In genomic region chr11:40186401-40187091, GRCh38 we compare ENCODE assay signal across 17 cellular contexts.
DNase-seq lines count a peak whose midpoint lies in the region; ATAC-seq and TF ChIP-seq lines count a peak whose summit lies in the region.
"Had no signal": no experiment of that assay in that cellular context is flagged by ENCODE, and none has a peak within 500 bp of the region (broad histone marks: within the 10 kb centered on the region; RNA-seq: fewer than 3 reads in every experiment).

No MANE protein-coding gene starts in this region.

- no peaks in the 10 kb centered on the region for H3K9me3 ChIP-seq in BE2C
- H3K9me3 ChIP-seq: testis had no signal

- no peaks in the 10 kb centered on the region for H3K9me3 Mint-ChIP-seq in brain
- peaks cover 11 to 14% of the 10 kb centered on the region in 2 donors for H3K9me3 Mint-ChIP-seq in effector memory CD8-positive, alpha-beta T cell

- TF ChIP-seq CTCF in BE2C (IDR thresholded peaks at IDR 0.05; ENCODE audit: low read depth, low read length) (no peak), brain (conservative IDR thresholded peaks at IDR 0.05) (no peak), GM13976 (IDR thresholded peaks at IDR 0.05; ENCODE audit: borderline replicate concordance, control extremely low read depth, extremely low read depth, insufficient read depth, missing control alignments) (no peak)

- peak overlapping the region in 3 of 5 experiments; percentile 62 to 96 (median 90) for H3K27ac Mint-ChIP-seq in brain
- no peak overlapping the region for H3K27ac Mint-ChIP-seq in effector memory CD8-positive, alpha-beta T cell
- H3K27ac Mint-ChIP-seq: activated CD4-positive, alpha-beta memory T cell treated with anti-CD3 and anti-CD28 coated beads for 36 hours; immature natural killer cell had no signal

- H3K27me3 Mint-ChIP-seq in brain, result no peaks in the 10 kb centered on the region
- H3K27me3 Mint-ChIP-seq in effector memory CD8-positive, alpha-beta T cell, result no peaks in the 10 kb centered on the region
- H3K27me3 Mint-ChIP-seq: activated CD4-positive, alpha-beta memory T cell treated with anti-CD3 and anti-CD28 coated beads for 36 hours had no signal

- DNase-seq in BE2C (peak; percentile 31), NCI-H1092 treated with DMSO at 0.1 percent for 48 hours (lab: John Stamatoyannopoulos, UW) (peak; percentile 69), midbrain (lab: John Stamatoyannopoulos, UW) (peak; percentile 80), GM13976 (ENCODE audit: low spot score) (no peak), COLO829 (ENCODE audit: low spot score) (no peak)
- DNase-seq in effector memory CD8-positive, alpha-beta T cell, result no peak
- DNase-seq: activated CD4-positive, alpha-beta memory T cell treated with anti-CD3 and anti-CD28 coated beads for 36 hours; DMS 273 treated with DMSO at 0.1 percent for 48 hours; effector CD4-positive, alpha-beta T cell; immature natural killer cell; MM.1S; NCI-H524 treated with DMSO at 0.1 percent for 48 hours; T-helper 9 cell; testis had no signal

- no peaks in the 10 kb centered on the region for H3K27me3 ChIP-seq in BE2C
- H3K27me3 ChIP-seq: testis had no signal

- no peaks in the 10 kb centered on the region for H3K36me3 Mint-ChIP-seq in brain
- H3K36me3 Mint-ChIP-seq in effector memory CD8-positive, alpha-beta T cell (ENCODE audit: insufficient read depth), result no peaks in the 10 kb centered on the region
- H3K36me3 Mint-ChIP-seq: activated CD4-positive, alpha-beta memory T cell treated with anti-CD3 and anti-CD28 coated beads for 36 hours; immature natural killer cell had no signal

- no peaks in the 10 kb centered on the region for H3K36me3 ChIP-seq in BE2C

- no peak overlapping the region for H3K4me3 ChIP-seq in BE2C (ENCODE audit: low read depth, low read length)
- H3K4me3 ChIP-seq: testis had no signal

- H3K4me1 Mint-ChIP-seq in brain, result peaks cover 73% of the 10 kb centered on the region
- no peaks in the 10 kb centered on the region for H3K4me1 Mint-ChIP-seq in effector memory CD8-positive, alpha-beta T cell (ENCODE audit: low read depth in 2 of 2)
- H3K4me1 Mint-ChIP-seq: immature natural killer cell had no signal

- in situ Hi-C loops in GM13976 (cut with MboI; ENCODE audit: low sequenced_read_pairs, unreplicated experiment), result no loop called here

- H3K4me1 ChIP-seq in BE2C, result peaks cover 4% of the 10 kb centered on the region
- H3K4me1 ChIP-seq: parathyroid adenoma, testis had no signal

- peak overlapping the region in 3 of 5 experiments; percentile 17 to 69 (median 44) for H3K4me3 Mint-ChIP-seq in brain
- H3K4me3 Mint-ChIP-seq in effector memory CD8-positive, alpha-beta T cell, result no peak overlapping the region
- H3K4me3 Mint-ChIP-seq: activated CD4-positive, alpha-beta memory T cell treated with anti-CD3 and anti-CD28 coated beads for 36 hours; immature natural killer cell had no signal

- ATAC-seq in HG03039 (IDR thresholded peaks at IDR 0.05; ENCODE audit: unreplicated experiment), result no peak
- ATAC-seq in effector memory CD8-positive, alpha-beta T cell (replicated peaks), result no peak

Comparison
In these comparisons a context has a peak if more than half of its experiments do, and no peak if none do; other contexts are left out.
1. DNase-seq: peak in BE2C (single experiment), NCI-H1092 treated with DMSO at 0.1 percent for 48 hours (single experiment) and midbrain (single experiment); none in GM13976 (single experiment), effector memory CD8-positive, alpha-beta T cell (0 of 3) and COLO829 (single experiment).
2. H3K27ac Mint-ChIP-seq: peak in brain (3 of 5); none in effector memory CD8-positive, alpha-beta T cell (0 of 2).
3. H3K4me3 Mint-ChIP-seq: peak in brain (3 of 5); none in effector memory CD8-positive, alpha-beta T cell (0 of 2).